9 cellular contexts compared by ENCODE assay signal in the genomic region with DNA sequence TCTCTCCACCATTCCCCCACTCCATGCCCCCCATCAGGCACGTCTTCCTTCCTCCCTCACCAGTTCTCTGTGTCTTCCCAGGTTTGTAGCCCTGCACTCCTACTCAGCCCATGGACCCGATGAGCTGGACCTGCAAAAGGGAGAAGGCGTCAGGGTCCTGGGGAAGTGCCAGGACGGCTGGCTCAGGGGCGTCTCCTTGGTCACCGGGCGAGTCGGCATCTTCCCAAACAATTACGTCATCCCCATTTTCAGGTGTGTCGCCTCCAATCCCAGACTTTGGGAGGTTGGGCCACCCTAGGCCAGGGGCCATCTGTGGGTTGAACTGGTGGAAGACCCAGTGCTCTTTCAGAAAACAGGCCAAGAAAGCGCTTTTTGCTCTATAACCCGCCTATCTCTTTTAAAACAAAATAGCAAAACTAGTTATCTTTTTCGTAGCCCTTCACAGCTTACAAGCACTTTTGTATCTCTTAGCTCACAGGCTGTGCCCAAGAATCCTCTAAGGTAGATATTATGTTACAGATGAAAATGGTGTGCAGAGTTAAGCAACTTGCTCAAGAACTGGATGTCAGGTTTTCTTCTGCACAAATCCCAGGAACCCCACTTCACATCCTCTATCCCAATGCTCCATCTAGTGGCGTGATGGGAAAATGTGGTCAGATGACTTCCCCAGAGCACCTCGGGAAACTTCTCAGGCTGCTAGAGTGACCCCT. TPM values are rescaled to one million over a fixed set of nuclear protein-coding genes. Genes with fewer than 3 reads are reported as not detected.
DNase-seq lines count a peak whose midpoint lies in the region; ATAC-seq and TF ChIP-seq lines count a peak whose summit lies in the region.
"Had no signal": no experiment of that assay in that cellular context is flagged by ENCODE, and none has a peak within 500 bp of the region (broad histone marks: within the 10 kb centered on the region; RNA-seq: fewer than 3 reads in every experiment).

No MANE protein-coding gene starts in this region.

- no peak overlapping the region for H2BK5ac ChIP-seq in mesendoderm (ENCODE audit: low read length)

- H3K4me1 ChIP-seq in KMS-11 (ENCODE audit: low read depth, poor library complexity, severe bottlenecking): peaks cover 35% of the 10 kb centered on the region
- H3K4me1 ChIP-seq in PC-3 (ENCODE audit: insufficient read depth, low read length): peaks cover 20% of the 10 kb centered on the region; the same call in 1 of the 2 replicates
- no peaks in the 10 kb centered on the region for H3K4me1 ChIP-seq in mesendoderm (ENCODE audit: control insufficient read depth, low read depth, low read length)

- H3K4ac ChIP-seq in mesendoderm (ENCODE audit: low read depth, low read length): no peak overlapping the region

- no peak overlapping the region for H3K18ac ChIP-seq in mesendoderm (ENCODE audit: low read length)

- H3K27me3 ChIP-seq in KMS-11 (ENCODE audit: insufficient read depth, low read depth): no peaks in the 10 kb centered on the region
- no peaks in the 10 kb centered on the region for H3K27me3 ChIP-seq in PC-3 (ENCODE audit: low read length)
- no peaks in the 10 kb centered on the region for H3K27me3 ChIP-seq in mesendoderm (ENCODE audit: insufficient read depth, low read length, poor library complexity)
- H3K27me3 ChIP-seq: BLaER1 had no signal

- no peaks in the 10 kb centered on the region for H3K79me1 ChIP-seq in mesendoderm (ENCODE audit: low read length)

- H4K5ac ChIP-seq in mesendoderm (ENCODE audit: low read length): no peak overlapping the region

- no peak overlapping the region for H3K56ac ChIP-seq in mesendoderm (ENCODE audit: low read length)

- peak; percentile 75 for ATAC-seq in PC-3
- ATAC-seq in activated CD4-positive, CD25-positive, alpha-beta regulatory T cell treated with anti-CD3 and anti-CD28 coated beads, Interleukin-2, amount 50 U/mL, for 24 hours: no peak
- ATAC-seq in HG02885 (IDR thresholded peaks at IDR 0.05; ENCODE audit: poor library complexity, unreplicated experiment): no peak

- H3K79me2 ChIP-seq in KMS-11 (ENCODE audit: insufficient read depth, low read depth): no peaks in the 10 kb centered on the region
- no peaks in the 10 kb centered on the region for H3K79me2 ChIP-seq in PC-3 (ENCODE audit: low read length)
- no peaks in the 10 kb centered on the region for H3K79me2 ChIP-seq in mesendoderm (ENCODE audit: control insufficient read depth, insufficient read depth, low read length)

- no peak overlapping the region for H2BK15ac ChIP-seq in mesendoderm (replicated peaks; ENCODE audit: low read depth)

- POLR2A ChIA-PET in PC-3 (lab: Charles Lee; ENCODE audit: unreplicated experiment): no interaction called here

- H3K4me2 ChIP-seq in KMS-11: no peak overlapping the region
- H3K4me2 ChIP-seq in PC-3 (ENCODE audit: low read length): no peak overlapping the region
- H3K4me2 ChIP-seq in mesendoderm (ENCODE audit: low read length): no peak overlapping the region

- peak; percentile 51; the same call in 1 of the 2 replicates for TF ChIP-seq CTCF in KMS-11 (conservative IDR thresholded peaks at IDR 0.05; ENCODE audit: low read depth, low read length)
- peak; percentile 96 for TF ChIP-seq CTCF in PC-3 (conservative IDR thresholded peaks at IDR 0.05; ENCODE audit: low read depth, low read length)

- no peaks in the 10 kb centered on the region for H3K9me3 ChIP-seq in PC-3 (ENCODE audit: low read length)
- H3K9me3 ChIP-seq: BLaER1 had no signal

- no peaks in the 10 kb centered on the region for H3F3A ChIP-seq in PC-3 (ENCODE audit: low read length, unreplicated experiment)

- no peak overlapping the region for H3K9ac ChIP-seq in KMS-11
- H3K9ac ChIP-seq in PC-3 (ENCODE audit: low read length): no peak overlapping the region
- H3K9ac ChIP-seq in mesendoderm (ENCODE audit: low read length): no peak overlapping the region
- H3K9ac ChIP-seq: BLaER1 had no signal

- H4K20me1 ChIP-seq in KMS-11 (ENCODE audit: insufficient read depth): no peaks in the 10 kb centered on the region
- no peaks in the 10 kb centered on the region for H4K20me1 ChIP-seq in PC-3 (ENCODE audit: low read length)
- H4K20me1 ChIP-seq: BLaER1 had no signal

- H2AK5ac ChIP-seq in mesendoderm (ENCODE audit: low read length): no peak overlapping the region

- H4K8ac ChIP-seq in mesendoderm (ENCODE audit: low read depth, low read length): no peak overlapping the region

- DNase-seq in NCI-H1436 (lab: John Stamatoyannopoulos, UW) (peak; percentile 57), NCI-H1436 treated with DMSO at 0.1 percent for 48 hours (lab: John Stamatoyannopoulos, UW) (no peak), PC-3 (peak; percentile 92), ecto neural progenitor cell (ENCODE audit: low spot score) (peak; percentile 71), mesendoderm (peak; percentile 78)

- no peak overlapping the region for H3K27ac ChIP-seq in KMS-11
- no peak overlapping the region for H3K27ac ChIP-seq in PC-3 (ENCODE audit: low read length)
- no peak overlapping the region for H3K27ac ChIP-seq in mesendoderm (ENCODE audit: low read depth, low read length)
- H3K27ac ChIP-seq: BLaER1 had no signal

- H3K4me3 ChIP-seq in KMS-11 (IDR thresholded peaks at IDR 0.05; ENCODE audit: insufficient read depth, low read depth, low read length): no peak overlapping the region
- no peak overlapping the region for H3K4me3 ChIP-seq in PC-3 (ENCODE audit: low read length)
- no peak overlapping the region for H3K4me3 ChIP-seq in mesendoderm (ENCODE audit: low read length)
- H3K4me3 ChIP-seq: BLaER1 had no signal

- intact Hi-C loops in PC-3 (cut with micrococcal nuclease): loop anchor here (1.0 to 5.0 kb wide), 5 partner anchors 112 to 1847 kb away; a partner anchor contains a TSS

- no peak overlapping the region for H2BK120ac ChIP-seq in mesendoderm (ENCODE audit: low read depth, low read length)

- H3K23ac ChIP-seq in mesendoderm (ENCODE audit: low read length): no peak overlapping the region

- CTCF ChIA-PET in PC-3 (lab: Charles Lee): no interaction called here

- no peaks in the 10 kb centered on the region for H3K9me2 ChIP-seq in PC-3 (replicated peaks; ENCODE audit: low read length)

- H2AFZ ChIP-seq in KMS-11 (ENCODE audit: low read depth): no peak overlapping the region
- H2AFZ ChIP-seq in PC-3 (ENCODE audit: low read length): no peak overlapping the region

- BruUV-seq in PC-3 (replicated peaks; lab: Mats Ljungman, UMichigan): no TSS peak

- WGBS in mesendoderm (ENCODE audit: extremely low coverage, insufficient coverage, low lambda C conversion rate): no CpG with 5 or more reads among the region's 15 CpGs

- no peaks in the 10 kb centered on the region for H3K36me3 ChIP-seq in KMS-11 (ENCODE audit: insufficient read depth)
- no peaks in the 10 kb centered on the region for H3K36me3 ChIP-seq in PC-3 (ENCODE audit: low read depth, low read length)
- no peaks in the 10 kb centered on the region for H3K36me3 ChIP-seq in mesendoderm (ENCODE audit: control insufficient read depth, insufficient read depth, low read length)
- H3K36me3 ChIP-seq: BLaER1 had no signal

RNA-seq across cellular contexts. Expression of a gene that starts 56.2 kb away (rescaled TPM):
- total RNA-seq in PC-3 (2014; rRNA removed): 0.95 TPM in 1 of 2 replicates, not detected in the other
- 0.35 TPM for polyA plus RNA-seq in mesendoderm (2013, experiment 1 of 2)
- 0.14 TPM for polyA plus RNA-seq in mesendoderm (2013, experiment 2 of 2)
